12 cellular contexts compared by ENCODE assay signal in the genomic region with DNA sequence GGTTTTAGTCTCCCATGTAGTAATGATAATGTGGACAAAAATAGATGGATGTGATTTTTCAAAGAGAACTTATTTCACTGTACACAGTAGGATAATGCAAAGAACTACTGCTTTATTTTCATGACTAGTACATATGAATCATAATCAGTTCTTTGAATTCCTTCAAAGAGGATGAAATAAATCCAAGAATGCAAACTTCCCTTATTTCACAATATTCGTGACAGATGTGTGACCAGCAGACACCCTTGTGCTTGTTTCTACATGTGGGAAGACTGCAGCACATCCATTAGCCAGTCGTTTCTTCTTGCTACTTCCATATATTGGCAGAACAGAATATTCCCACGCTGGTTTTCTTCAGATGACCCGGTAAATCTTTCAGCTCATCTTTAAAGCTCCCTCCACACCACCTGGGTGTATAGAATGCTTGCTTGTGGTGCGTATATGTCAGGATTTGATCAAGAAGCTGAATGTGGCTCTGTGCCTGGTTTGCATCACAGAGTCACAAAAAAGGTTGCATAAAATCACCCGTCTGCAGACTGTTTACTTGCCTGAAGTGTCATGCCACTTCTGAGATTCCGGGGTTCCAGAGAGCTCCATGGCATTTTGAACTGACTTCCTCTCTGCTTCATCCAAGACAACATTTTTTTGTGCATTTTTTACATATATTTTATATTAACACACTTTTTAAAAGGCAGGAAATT. TPM values are rescaled to one million over a fixed set of nuclear protein-coding genes. Genes with fewer than 3 reads are reported as not detected.
DNase-seq lines count a peak whose midpoint lies in the region; ATAC-seq and TF ChIP-seq lines count a peak whose summit lies in the region.
"Had no signal": no experiment of that assay in that cellular context is flagged by ENCODE, and none has a peak within 500 bp of the region (broad histone marks: within the 10 kb centered on the region; RNA-seq: fewer than 3 reads in every experiment).

No MANE protein-coding gene starts in this region.

- ATAC-seq in GM21717 (IDR thresholded peaks at IDR 0.05; ENCODE audit: unreplicated experiment) = no peak

- POLR2A ChIA-PET in AG04450 (lab: Yijun Ruan, JAX) = no interaction called here

- CTCF ChIA-PET in AG04450 (lab: Charles Lee) = interaction anchor here (1.0 to 1.2 kb wide), 2 partner anchors 16 to 22 kb away, joined by 3 to 4 read pairs; no protein-coding TSS in a partner anchor
- CTCF ChIA-PET in mammary epithelial cell (lab: Charles Lee; ENCODE audit: low non-redundant PET) = interaction anchor here (0.7 kb wide), 1 partner anchor 409 kb away, joined by 3 read pairs; no protein-coding TSS in a partner anchor

- no peaks in the 10 kb centered on the region for H3K79me2 ChIP-seq in mammary epithelial cell (ENCODE audit: insufficient read depth, low read length)

- no peaks in the 10 kb centered on the region for H3K36me3 ChIP-seq in mammary epithelial cell (ENCODE audit: insufficient read depth, low read length)
- H3K36me3 ChIP-seq: BE2C, vagina had no signal

- TF ChIP-seq CTCF in AG04450 (IDR thresholded peaks at IDR 0.05; ENCODE audit: low read depth, low read length) = no peak
- no peak for TF ChIP-seq CTCF in mammary epithelial cell (conservative IDR thresholded peaks at IDR 0.05 in 1 of 2, IDR thresholded peaks at IDR 0.05 in 1 of 2; ENCODE audit: extremely low read depth in 1 of 2, insufficient read depth in 1 of 2, low read depth in 1 of 2, low read length in 2 of 2)

- H4K20me1 ChIP-seq in mammary epithelial cell (ENCODE audit: insufficient read depth, low read length) = no peaks in the 10 kb centered on the region

- no peak overlapping the region for H3K4me3 ChIP-seq in AG04450 (ENCODE audit: low read depth, low read length)
- peak overlapping the region; percentile 21 to 30 (median 22) for H3K4me3 ChIP-seq in mammary epithelial cell (replicated peaks in 1 of 3; ENCODE audit: insufficient read depth in 1 of 3, low read depth in 2 of 3, low read length in 3 of 3)
- H3K4me3 ChIP-seq: vagina had no signal

- H3K27ac ChIP-seq in AG04450 (ENCODE audit: low read depth, low read length) (no peak overlapping the region), mammary epithelial cell (ENCODE audit: insufficient read depth, low read depth, low read length) (peak overlapping the region; percentile 59)
- H3K27ac ChIP-seq: vagina had no signal

- dilution Hi-C loops in mammary epithelial cell (cut with HindIII; ENCODE audit: low sequenced_read_pairs) = no loop called here

- no TSS peak for BruUV-seq in mammary epithelial cell (replicated peaks; lab: Mats Ljungman, UMichigan)

- WGBS in mammary epithelial cell (ENCODE audit: low coverage, missing lambda C conversion rate) = 1% methylated on average over 7 of the region's 7 CpGs

- peak overlapping the region; percentile 78 for H3K4me2 ChIP-seq in mammary epithelial cell (ENCODE audit: insufficient read depth, low read depth, low read length)

- H2AFZ ChIP-seq in mammary epithelial cell (ENCODE audit: low read depth, low read length) = peak overlapping the region; percentile 81

- peaks cover 11% of the 10 kb centered on the region for H3K4me1 ChIP-seq in mammary epithelial cell (ENCODE audit: insufficient read depth, low read length)
- H3K4me1 ChIP-seq: BE2C, vagina had no signal

- in situ Hi-C loops in mammary epithelial cell (cut with MboI; ENCODE audit: low sequenced_read_pairs in 2 of 2) = loop anchor here in 1 of 2 donors (25.0 kb wide), 2 partner anchors 555 to 755 kb away; partner anchors contain the start of gene ANKRD50

- no peak overlapping the region for H3K9ac ChIP-seq in mammary epithelial cell (ENCODE audit: insufficient read depth, low read length)

- no peaks in the 10 kb centered on the region for H3K27me3 ChIP-seq in AG04450 (ENCODE audit: control insufficient read depth, insufficient read depth, low read length)
- H3K27me3 ChIP-seq in mammary epithelial cell (ENCODE audit: insufficient read depth, low read length) = no peaks in the 10 kb centered on the region
- H3K27me3 ChIP-seq: BE2C, vagina had no signal

- intact Hi-C loops in mammary epithelial cell (cut with micrococcal nuclease) = no loop called here

- peak; percentile 23 for DNase-seq in AG04450 (ENCODE audit: low read depth, low spot score)
- peak; percentile 61 for DNase-seq in HS-5 (ENCODE audit: low read depth)
- peak; percentile 96 for DNase-seq in mammary epithelial cell
- peak; percentile 13 for DNase-seq in hepatic stellate cell (ENCODE audit: low spot score)
- no peak for DNase-seq in mucosa of gallbladder (ENCODE audit: low spot score)
- DNase-seq in NCI-H748 treated with DMSO at 0.1 percent for 48 hours (lab: John Stamatoyannopoulos, UW) = no peak
- no peak for DNase-seq in NCI-H2107 (lab: John Stamatoyannopoulos, UW)
- DNase-seq: activated CD4-positive, alpha-beta T cell treated with anti-CD3 and anti-CD28 coated beads, Interleukin-2, amount 50 U/mL, for 48 hours; BE2C; midbrain had no signal

- H3K9me3 ChIP-seq in AG04450 (ENCODE audit: control insufficient read depth, insufficient read depth, low read length) (no peaks in the 10 kb centered on the region), mammary epithelial cell (replicated peaks; ENCODE audit: insufficient read depth, low read length) (no peaks in the 10 kb centered on the region)
- H3K9me3 ChIP-seq: BE2C, vagina had no signal

RNA-seq across cellular contexts. Expression of gene FAT4, which starts 47.7 kb away (rescaled TPM):
- polyA plus RNA-seq in AG04450 (2011; rRNA removed) (15.4 and 18.0 TPM in 2 replicates), mammary epithelial cell (0.42 TPM)
- polyA minus RNA-seq in AG04450 (2011; rRNA and poly(A)+ RNA removed) = 47.3 and 66.9 TPM in 2 replicates
- total RNA-seq in mammary epithelial cell (1 to 10 TPM; 1.5 to 5.5 TPM), mucosa of gallbladder (16.7 TPM)
- 4.6 TPM for polyA minus RNA-seq in mammary epithelial cell

Comparison
In these comparisons a context has a peak if more than half of its experiments do, and no peak if none do; other contexts are left out.
1. DNase-seq: peak in AG04450 (single experiment), HS-5 (single experiment), mammary epithelial cell (single experiment) and hepatic stellate cell (single experiment); none in mucosa of gallbladder (single experiment), NCI-H748 treated with DMSO at 0.1 percent for 48 hours (single experiment) and NCI-H2107 (single experiment).